18 cellular contexts compared by ENCODE assay signal in genomic region chr9:137019891-137020683, GRCh38. TPM values are rescaled to one million over a fixed set of nuclear protein-coding genes. Genes with fewer than 3 reads are reported as not detected.
DNase-seq lines count a peak whose midpoint lies in the region; ATAC-seq and TF ChIP-seq lines count a peak whose summit lies in the region.
"Had no signal": no experiment of that assay in that cellular context is flagged by ENCODE, and none has a peak within 500 bp of the region (broad histone marks: within the 10 kb centered on the region; RNA-seq: fewer than 3 reads in every experiment).

No MANE protein-coding gene starts in this region.

- peaks cover 4% of the 10 kb centered on the region; the same call in 1 of the 2 replicates for H3K4me1 ChIP-seq in GM23338 (ENCODE audit: insufficient read depth)
- peaks cover under 1% of the 10 kb centered on the region for H3K4me1 ChIP-seq in body of pancreas

- no peaks in the 10 kb centered on the region for H3K27me3 ChIP-seq in GM23338 (ENCODE audit: insufficient read depth)
- H3K27me3 ChIP-seq in layer of hippocampus (ENCODE audit: control insufficient read depth, insufficient read depth, low read length): no peaks in the 10 kb centered on the region
- H3K27me3 ChIP-seq in body of pancreas: no peaks in the 10 kb centered on the region

- H3K9me3 Mint-ChIP-seq in GM23338 (no peaks in the 10 kb centered on the region), WTC11 (no peaks in the 10 kb centered on the region)
- H3K9me3 Mint-ChIP-seq: CD8-positive, alpha-beta memory T cell had no signal

- no peak for TF ChIP-seq CTCF in GM23338 (conservative IDR thresholded peaks at IDR 0.05; ENCODE audit: low read depth in 2 of 2)
- TF ChIP-seq CTCF in WTC11 (IDR thresholded peaks at IDR 0.05): no peak
- TF ChIP-seq CTCF in body of pancreas (IDR thresholded peaks at IDR 0.05): no peak

- POLR2A ChIA-PET in WTC11 (lab: Charles Lee): no interaction called here

- intact Hi-C loops in body of pancreas (cut with DNase I): loop anchor here (5.0 kb wide), 1 partner anchor 68 kb away; the partner anchor contains the start of gene LCN12

- no peaks in the 10 kb centered on the region for H3K9me2 ChIP-seq in GM23338 (ENCODE audit: insufficient read depth)

- WGBS in body of pancreas, 2 donors: 90 to 91% methylated on average over 10 to 32 of the region's 34 CpGs

- CTCF ChIA-PET in WTC11 (lab: Charles Lee): interaction anchor here (0.7 to 3.9 kb wide), 6 partner anchors 10 to 188 kb away, joined by 3 to 38 read pairs (median 4); partner anchors contain the start of gene FUT7

- ATAC-seq in GM23338 (peak; percentile 15), WTC11 (no peak), body of pancreas (no peak)

- H3K4me1 Mint-ChIP-seq in GM23338 (no peaks in the 10 kb centered on the region; the same call in 2 of the 3 replicates), WTC11 (no peaks in the 10 kb centered on the region; the same call in 1 of the 2 replicates)
- H3K4me1 Mint-ChIP-seq: B cell had no signal

- H3K36me3 ChIP-seq in GM23338 (ENCODE audit: insufficient read depth): no peaks in the 10 kb centered on the region
- peaks cover 0 to 2% of the 10 kb centered on the region in 2 donors for H3K36me3 ChIP-seq in body of pancreas (replicated peaks in 1 of 2; ENCODE audit: insufficient read depth in 1 of 2, low read depth in 2 of 2)

- H3K27ac Mint-ChIP-seq in GM23338 (no peak overlapping the region; the same call in 1 of the 2 replicates), WTC11 (peak overlapping the region; percentile 41; the same call in 1 of the 2 replicates)
- H3K27ac Mint-ChIP-seq: B cell had no signal

- no peaks in the 10 kb centered on the region for H4K20me1 ChIP-seq in GM23338 (replicated peaks; ENCODE audit: insufficient read depth)

- no peak overlapping the region for H3K4me3 Mint-ChIP-seq in GM23338
- H3K4me3 Mint-ChIP-seq in WTC11: no peak overlapping the region
- H3K4me3 Mint-ChIP-seq: B cell; CD4-positive, CD25-positive, alpha-beta regulatory T cell had no signal

- H3K36me3 Mint-ChIP-seq in GM23338 (ENCODE audit: low read depth) (peaks cover 2% of the 10 kb centered on the region; the same call in 1 of the 3 replicates), WTC11 (peaks cover 9% of the 10 kb centered on the region)

- H3K27me3 Mint-ChIP-seq in GM23338 (ENCODE audit: insufficient read depth, low read depth, poor library complexity) (peaks cover 11% of the 10 kb centered on the region), WTC11 (ENCODE audit: low read depth) (no peaks in the 10 kb centered on the region)
- H3K27me3 Mint-ChIP-seq: B cell; CD4-positive, CD25-positive, alpha-beta regulatory T cell; CD8-positive, alpha-beta memory T cell had no signal

- H3K79me2 ChIP-seq in GM23338 (replicated peaks; ENCODE audit: insufficient read depth): no peaks in the 10 kb centered on the region

- no peak overlapping the region for H2AFZ ChIP-seq in GM23338

- no peak overlapping the region for H3K4me2 ChIP-seq in GM23338

- 0 out of 2 replicates have a peak, but pooled peaks cover 3% of the 10 kb centered on the region for H3F3A ChIP-seq in GM23338 (replicated peaks; ENCODE audit: low read depth)

- H3K27ac ChIP-seq in GM23338 (ENCODE audit: low read depth) (no peak overlapping the region), layer of hippocampus (ENCODE audit: low read depth, low read length) (peak overlapping the region; percentile 10), substantia nigra (ENCODE audit: low read depth, low read length, poor library complexity, severe bottlenecking) (peak overlapping the region; percentile 100), body of pancreas (no peak overlapping the region)

- H3K9me3 ChIP-seq in body of pancreas: no peaks in the 10 kb centered on the region

- DNase-seq in GM23338 (ENCODE audit: low spot score): peak; percentile 51
- DNase-seq in WTC11 (ENCODE audit: low spot score): no peak
- no peak for DNase-seq in substantia nigra (lab: John Stamatoyannopoulos, UW)
- DNase-seq in GM03348 (ENCODE audit: low spot score): no peak
- no peak for DNase-seq in GM19238 (ENCODE audit: insufficient read length, low spot score)
- DNase-seq in body of pancreas: no peak
- DNase-seq: C1 segment of cervical spinal cord; CD4-positive, CD25-positive, alpha-beta regulatory T cell; CD8-positive, alpha-beta memory T cell; COR-L47; GDM1; HCEC 1CT; IMR-90; KBM-7 had no signal

- H3K4me3 ChIP-seq in GM23338: no peak overlapping the region
- no peak overlapping the region for H3K4me3 ChIP-seq in body of pancreas

- no peak for TF ChIP-seq POLR2A in body of pancreas (IDR thresholded peaks at IDR 0.05)

TF ChIP-seq in GM23338, 12 proteins besides CTCF, POLR2A, EP300 and RAD21:
- TF ChIP-seq EZH2phosphoT487 (IDR thresholded peaks at IDR 0.05; ENCODE audit: unreplicated experiment) (no peak), POLR2AphosphoS5 (IDR thresholded peaks at IDR 0.05; ENCODE audit: low read depth) (no peak), ZNF331 (CRISPR knock-in tag; IDR thresholded peaks at IDR 0.05; ENCODE audit: low read depth) (no peak), NANOG (IDR thresholded peaks at IDR 0.05; ENCODE audit: borderline replicate concordance) (no peak), EZH2 (IDR thresholded peaks at IDR 0.05; ENCODE audit: low read depth, unreplicated experiment) (no peak), ETS1 (IDR thresholded peaks at IDR 0.05) (no peak)

TF ChIP-seq in WTC11, 78 proteins besides CTCF, POLR2A, EP300 and RAD21 (continues in another document):
- TF ChIP-seq CREB1 (CRISPR knock-in tag; IDR thresholded peaks at IDR 0.05): no peak
- no peak for TF ChIP-seq FOXK1 (CRISPR knock-in tag; IDR thresholded peaks at IDR 0.05)
- TF ChIP-seq EMX1 (CRISPR knock-in tag; IDR thresholded peaks at IDR 0.05): no peak
- no peak for TF ChIP-seq ATF6 (CRISPR knock-in tag; IDR thresholded peaks at IDR 0.05)
- TF ChIP-seq STAT6 (CRISPR knock-in tag; conservative IDR thresholded peaks at IDR 0.05; ENCODE audit: low read depth): no peak

RNA-seq across cellular contexts. Expression of gene ABCA2, which starts 8.0 kb away (rescaled TPM):
- 14.2 and 16.0 TPM in 2 replicates for total RNA-seq in GM23338 (2014; rRNA removed; shearing (Covaris generic))
- polyA plus RNA-seq in GM23338 (2016; fragmentation: Nextera tagmentation; extraction: Ambion mirVana): 5.6 and 7.0 TPM in 2 replicates
- total RNA-seq in WTC11 (2021): 19.2 to 28.3 TPM (median 25.9 TPM) in 3 replicates
- 10 to 100 TPM; 28.7 to 29.6 TPM for total RNA-seq in body of pancreas

RNA-seq across cellular contexts. Expression of gene FUT7, which starts 11.8 kb away (rescaled TPM):
- total RNA-seq in GM23338 (2014; rRNA removed; shearing (Covaris generic)): not detected in 2 replicates
- polyA plus RNA-seq in GM23338 (2016; fragmentation: Nextera tagmentation; extraction: Ambion mirVana): not detected in 2 replicates
- total RNA-seq in WTC11 (2021) (not detected in 3 replicates), body of pancreas (not detected)
- total RNA-seq: A172, H1, IMR-90 had no signal
- polyA plus RNA-seq: H1, IMR-90 had no signal

RNA-seq across cellular contexts. Expression of gene CLIC3, which starts 23.7 kb away (rescaled TPM):
- total RNA-seq in GM23338 (2014; rRNA removed; shearing (Covaris generic)): 0.56 TPM in 1 of 2 replicates, not detected in the other
- 0.53 and 0.57 TPM in 2 replicates for polyA plus RNA-seq in GM23338 (2016; fragmentation: Nextera tagmentation; extraction: Ambion mirVana)
- 0.31 to 0.41 TPM in 2 of 3 replicates, not detected in the other for total RNA-seq in WTC11 (2021)
- 1 to 10 TPM in 1 of 2 donors, not detected in 1; 2.0 TPM for total RNA-seq in body of pancreas
- total RNA-seq: H1 had no signal

RNA-seq across cellular contexts. Expression of gene NPDC1, which starts 25.9 kb away (rescaled TPM):
- total RNA-seq in GM23338 (2014; rRNA removed; shearing (Covaris generic)): 26.2 and 34.3 TPM in 2 replicates
- 35.5 and 36.7 TPM in 2 replicates for polyA plus RNA-seq in GM23338 (2016; fragmentation: Nextera tagmentation; extraction: Ambion mirVana)
- total RNA-seq in WTC11 (2021) (64.3 to 68.8 TPM (median 64.5 TPM) in 3 replicates), body of pancreas (100 to 1,000 TPM in 1 of 2 donors, 10 to 100 TPM in 1; 72.1 to 105 TPM)

RNA-seq across cellular contexts. Expression of gene PAXX, which starts 27.9 kb away (rescaled TPM):
- total RNA-seq in GM23338 (2014; rRNA removed; shearing (Covaris generic)): 33.9 and 71.5 TPM in 2 replicates
- 86.0 and 88.3 TPM in 2 replicates for polyA plus RNA-seq in GM23338 (2016; fragmentation: Nextera tagmentation; extraction: Ambion mirVana)
- total RNA-seq in WTC11 (2021) (44.1 to 45.3 TPM (median 44.6 TPM) in 3 replicates), body of pancreas (10 to 100 TPM; 34.0 to 97.2 TPM)

Comparison
In these comparisons a context has a peak if more than half of its experiments do, and no peak if none do; other contexts are left out.
1. H3K27ac ChIP-seq: peak in layer of hippocampus (single experiment) and substantia nigra (single experiment); none in GM23338 (single experiment) and body of pancreas (0 of 4).